16 cellular contexts compared by ENCODE assay signal in the genomic region with DNA sequence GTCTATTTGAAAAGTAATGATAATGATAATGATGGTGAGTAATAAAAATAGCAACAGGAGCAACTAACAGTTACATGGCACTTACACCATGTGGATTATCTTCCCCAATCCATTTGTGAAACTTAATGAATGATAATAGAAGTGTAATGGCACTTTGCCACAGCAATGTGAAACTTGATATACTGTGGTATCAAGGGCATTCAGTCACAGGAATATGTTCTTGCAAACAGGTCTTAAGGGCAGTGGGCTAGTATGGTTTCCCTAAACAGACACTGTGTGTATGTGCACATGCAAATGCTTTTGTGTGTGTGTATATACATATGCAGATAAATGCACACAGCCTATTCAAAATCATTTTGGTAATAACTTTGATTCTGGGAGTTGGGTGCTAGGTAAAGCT.
"Had no signal": no experiment of that assay in that cellular context is flagged by ENCODE, and none has a peak within 500 bp of the region (broad histone marks: within the 10 kb centered on the region; RNA-seq: fewer than 3 reads in every experiment).

No MANE protein-coding gene starts in this region.

- H3K27ac ChIP-seq: epithelial cell of prostate, neural progenitor cell had no signal

- H3K4me3 ChIP-seq: neural progenitor cell, spleen had no signal

- DNase-seq: activated CD4-positive, alpha-beta T cell treated with anti-CD3 and anti-CD28 coated beads, Interleukin-2, amount 50 U/mL, for 1 hour; activated naive CD4-positive, alpha-beta T cell; anterior cingulate cortex; dermis blood vessel endothelial cell; effector memory CD8-positive, alpha-beta T cell; head of caudate nucleus; left colon; mammary epithelial cell; naive B cell; spleen; stimulated activated naive CD8-positive, alpha-beta T cell treated with anti-CD3 and anti-CD28 coated beads, Interleukin-15, amount 100 ng/mL, for 72 hours; T-helper 9 cell had no signal

- H3K27me3 ChIP-seq: neural progenitor cell, spleen had no signal

- ATAC-seq: activated CD4-positive, CD25-positive, alpha-beta regulatory T cell treated with anti-CD3 and anti-CD28 coated beads, Interleukin-2, amount 50 U/mL, for 24 hours; effector memory CD8-positive, alpha-beta T cell; left colon; sciatic nerve; stimulated activated naive CD8-positive, alpha-beta T cell treated with anti-CD3 and anti-CD28 coated beads, Interleukin-15, amount 100 ng/mL, for 72 hours had no signal

- H3K36me3 ChIP-seq: neural progenitor cell, spleen had no signal

- H3K4me1 ChIP-seq: neural progenitor cell had no signal
